In the genomic region with DNA sequence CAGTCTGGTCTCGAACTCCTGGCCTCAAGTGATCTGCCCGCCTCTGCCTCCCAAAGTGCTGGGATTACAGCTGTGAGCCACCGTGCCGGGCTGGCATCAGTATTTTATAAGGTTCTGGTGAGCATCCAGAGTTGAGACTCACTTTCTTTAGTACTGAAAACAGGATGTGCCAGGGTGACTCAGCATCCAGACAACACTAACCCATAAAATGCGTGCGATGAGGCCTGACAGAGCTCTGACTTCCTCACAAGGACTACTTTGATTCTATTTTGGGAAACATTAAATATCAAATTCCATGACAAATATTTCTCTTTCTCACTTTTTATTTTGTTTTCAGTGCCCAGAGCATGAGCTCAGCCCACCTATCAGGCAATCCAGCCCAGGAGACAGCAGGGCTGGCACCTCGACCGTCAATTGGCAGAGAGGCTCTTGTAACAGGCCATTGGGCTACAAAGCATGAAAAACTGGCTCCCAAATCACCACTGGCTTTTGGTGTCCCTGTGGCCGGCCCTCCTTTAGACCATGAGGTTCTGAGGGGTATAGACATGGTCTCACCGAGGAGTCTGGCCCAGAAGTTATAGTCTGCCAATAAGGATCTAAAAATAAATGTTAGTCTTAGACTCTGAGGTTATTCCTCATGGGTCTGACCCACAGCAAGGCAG, we compare ENCODE assay signal across 8 cellular contexts.
DNase-seq lines count a peak whose midpoint lies in the region; ATAC-seq and TF ChIP-seq lines count a peak whose summit lies in the region.

No MANE protein-coding gene starts in this region.

- peaks cover 14% of the 10 kb centered on the region for H3K36me3 Mint-ChIP-seq in T-helper 1 cell treated with Interleukin-12 subunit alpha and Interleukin-12 subunit beta and Interleukin-4 antibody, amounts not matched to agents 30 μg/mL and 1 μg/mL, for 36 hours (ENCODE audit: low read depth)
- H3K36me3 Mint-ChIP-seq in neural progenitor cell = no peaks in the 10 kb centered on the region

- H3K4me2 ChIP-seq in neural progenitor cell = no peak overlapping the region

- no peak overlapping the region for H3K4me3 ChIP-seq in neural progenitor cell

- TF ChIP-seq CTCF in neural progenitor cell (IDR thresholded peaks at IDR 0.05) = no peak

- H3K4me1 ChIP-seq in neural progenitor cell = no peaks in the 10 kb centered on the region

- peak; percentile 1 for DNase-seq in DMS79 treated with DMSO at 0.1 percent for 48 hours (lab: John Stamatoyannopoulos, UW)
- no peak for DNase-seq in DMS79 (lab: John Stamatoyannopoulos, UW)
- peak; percentile 98 for DNase-seq in dermis blood vessel endothelial cell
- no peak for DNase-seq in neural progenitor cell (ENCODE audit: low spot score)
- DNase-seq in NCI-H1436 treated with DMSO at 0.1 percent for 48 hours (lab: John Stamatoyannopoulos, UW) = no peak
- DNase-seq in NCI-H526 treated with DMSO at 0.1 percent for 48 hours (lab: John Stamatoyannopoulos, UW) = no peak

- peaks cover 11% of the 10 kb centered on the region for H3K9me3 Mint-ChIP-seq in T-helper 1 cell treated with Interleukin-12 subunit alpha and Interleukin-12 subunit beta and Interleukin-4 antibody, amounts not matched to agents 30 μg/mL and 1 μg/mL, for 36 hours
- H3K9me3 Mint-ChIP-seq in neural progenitor cell = peaks cover 5% of the 10 kb centered on the region

- H3K27ac ChIP-seq in neural progenitor cell = no peak overlapping the region

- no peak overlapping the region for H3K9ac ChIP-seq in neural progenitor cell

- H3K4me1 Mint-ChIP-seq in T-helper 1 cell treated with Interleukin-12 subunit alpha and Interleukin-12 subunit beta and Interleukin-4 antibody, amounts not matched to agents 30 μg/mL and 1 μg/mL, for 36 hours (ENCODE audit: low read depth) = peaks cover 19% of the 10 kb centered on the region
- peaks cover 13% of the 10 kb centered on the region for H3K4me1 Mint-ChIP-seq in neural progenitor cell

- H3K4me3 Mint-ChIP-seq in T-helper 1 cell treated with Interleukin-12 subunit alpha and Interleukin-12 subunit beta and Interleukin-4 antibody, amounts not matched to agents 30 μg/mL and 1 μg/mL, for 36 hours = no peak overlapping the region
- H3K4me3 Mint-ChIP-seq in neural progenitor cell = no peak overlapping the region

- no peaks in the 10 kb centered on the region for H3K27me3 Mint-ChIP-seq in T-helper 1 cell treated with Interleukin-12 subunit alpha and Interleukin-12 subunit beta and Interleukin-4 antibody, amounts not matched to agents 30 μg/mL and 1 μg/mL, for 36 hours (ENCODE audit: low read depth)
- no peaks in the 10 kb centered on the region for H3K27me3 Mint-ChIP-seq in neural progenitor cell (ENCODE audit: insufficient read depth, low read depth)

- ATAC-seq in HG02938 (IDR thresholded peaks at IDR 0.05; ENCODE audit: unreplicated experiment) = no peak

- H3K79me2 ChIP-seq in neural progenitor cell (ENCODE audit: low read depth) = no peaks in the 10 kb centered on the region

- peak overlapping the region; percentile 84 for H3K27ac Mint-ChIP-seq in T-helper 1 cell treated with Interleukin-12 subunit alpha and Interleukin-12 subunit beta and Interleukin-4 antibody, amounts not matched to agents 30 μg/mL and 1 μg/mL, for 36 hours
- peak overlapping the region; percentile 78 for H3K27ac Mint-ChIP-seq in neural progenitor cell

- H3F3A ChIP-seq in neural progenitor cell (ENCODE audit: low read depth) = no peaks in the 10 kb centered on the region

- H4K20me1 ChIP-seq in neural progenitor cell (ENCODE audit: low read depth) = no peaks in the 10 kb centered on the region

- H3K9me3 ChIP-seq in neural progenitor cell (ENCODE audit: low read depth) = no peaks in the 10 kb centered on the region

- no peaks in the 10 kb centered on the region for H3K36me3 ChIP-seq in neural progenitor cell

- H3K27me3 ChIP-seq in neural progenitor cell = no peaks in the 10 kb centered on the region

- H2AFZ ChIP-seq in neural progenitor cell (replicated peaks) = no peak overlapping the region

Comparison
In these comparisons a context has a peak if more than half of its experiments do, and no peak if none do; other contexts are left out.
1. DNase-seq: peak in DMS79 treated with DMSO at 0.1 percent for 48 hours (single experiment) and dermis blood vessel endothelial cell (single experiment); none in DMS79 (single experiment), neural progenitor cell (single experiment), NCI-H1436 treated with DMSO at 0.1 percent for 48 hours (single experiment) and NCI-H526 treated with DMSO at 0.1 percent for 48 hours (single experiment).